8 cellular contexts compared by ENCODE assay signal in genomic region chr13:95643471-95643813, GRCh38. TPM values are rescaled to one million over a fixed set of nuclear protein-coding genes. Genes with fewer than 3 reads are reported as not detected.
DNase-seq lines count a peak whose midpoint lies in the region; ATAC-seq and TF ChIP-seq lines count a peak whose summit lies in the region.

No MANE protein-coding gene starts in this region.

- H3K4me1 Mint-ChIP-seq in activated B cell treated with CpG ODN at 0.5 μM for 24 hours: peaks cover 13% of the 10 kb centered on the region
- H3K4me1 Mint-ChIP-seq in stimulated activated effector memory CD8-positive, alpha-beta T cell treated with anti-CD3 and anti-CD28 coated beads, Interleukin-12 subunit alpha, Interleukin-12 subunit beta, amount 100 ng/mL, for 72 hours: no peaks in the 10 kb centered on the region

- H3K9me3 ChIP-seq in iPS DF 6.9 (ENCODE audit: control insufficient read depth, insufficient read depth, low read length): no peaks in the 10 kb centered on the region

- ATAC-seq in Right ventricle myocardium superior (ENCODE audit: poor library complexity): peak; percentile 3
- no peak for ATAC-seq in Right ventricle myocardium inferior
- no peak for ATAC-seq in activated B cell treated with CpG ODN at 0.5 μM for 24 hours (ENCODE audit: low read depth)
- ATAC-seq in stimulated activated effector memory CD8-positive, alpha-beta T cell treated with anti-CD3 and anti-CD28 coated beads, Interleukin-12 subunit alpha, Interleukin-12 subunit beta, amount 100 ng/mL, for 72 hours: no peak
- no peak for ATAC-seq in GM18505 (IDR thresholded peaks at IDR 0.05; ENCODE audit: unreplicated experiment)
- ATAC-seq in GM21786 (IDR thresholded peaks at IDR 0.05; ENCODE audit: unreplicated experiment): no peak

- H3K27ac Mint-ChIP-seq in activated B cell treated with CpG ODN at 0.5 μM for 24 hours: no peak overlapping the region
- H3K27ac Mint-ChIP-seq in stimulated activated effector memory CD8-positive, alpha-beta T cell treated with anti-CD3 and anti-CD28 coated beads, Interleukin-12 subunit alpha, Interleukin-12 subunit beta, amount 100 ng/mL, for 72 hours: no peak overlapping the region

- H3K36me3 Mint-ChIP-seq in activated B cell treated with CpG ODN at 0.5 μM for 24 hours (ENCODE audit: low read depth): no peaks in the 10 kb centered on the region
- no peaks in the 10 kb centered on the region for H3K36me3 Mint-ChIP-seq in stimulated activated effector memory CD8-positive, alpha-beta T cell treated with anti-CD3 and anti-CD28 coated beads, Interleukin-12 subunit alpha, Interleukin-12 subunit beta, amount 100 ng/mL, for 72 hours

- DNase-seq in Right ventricle myocardium superior (no peak), Right ventricle myocardium inferior (ENCODE audit: missing footprints) (no peak), activated B cell treated with CpG ODN at 0.5 μM for 24 hours (no peak), iPS DF 6.9 (ENCODE audit: low read depth, low spot score) (no peak), NOMO-1 treated with dmso at 0.1 percent for 144 hours (lab: John Stamatoyannopoulos, UW; ENCODE audit: unreplicated experiment) (no peak)
- no peak for DNase-seq in stimulated activated effector memory CD8-positive, alpha-beta T cell treated with anti-CD3 and anti-CD28 coated beads, Interleukin-12 subunit alpha, Interleukin-12 subunit beta, amount 100 ng/mL, for 72 hours (ENCODE audit: low spot score in 2 of 2)

- no peak overlapping the region for H3K27ac ChIP-seq in iPS DF 6.9 (ENCODE audit: low read length)

- intact Hi-C loops in Right ventricle myocardium superior (cut with DNase I): no loop called here
- intact Hi-C loops in Right ventricle myocardium inferior (cut with DNase I): no loop called here
- intact Hi-C loops in activated B cell treated with CpG ODN at 0.5 μM for 24 hours (cut with micrococcal nuclease): no loop called here

- peaks cover 41% of the 10 kb centered on the region for H3K27me3 Mint-ChIP-seq in activated B cell treated with CpG ODN at 0.5 μM for 24 hours

- no CpG with 5 or more reads among the region's 9 CpGs for WGBS in iPS DF 6.9 (ENCODE audit: insufficient coverage, insufficient read length)

- H3K4me3 Mint-ChIP-seq in activated B cell treated with CpG ODN at 0.5 μM for 24 hours: peak overlapping the region; percentile 59
- peak overlapping the region; percentile 29 for H3K4me3 Mint-ChIP-seq in stimulated activated effector memory CD8-positive, alpha-beta T cell treated with anti-CD3 and anti-CD28 coated beads, Interleukin-12 subunit alpha, Interleukin-12 subunit beta, amount 100 ng/mL, for 72 hours

- no peak for TF ChIP-seq POLR2A in GM18505 (IDR thresholded peaks at IDR 0.05; ENCODE audit: borderline replicate concordance, extremely low read depth, insufficient read depth, insufficient read length)

- CTCF ChIA-PET in activated B cell treated with CpG ODN at 0.5 μM for 24 hours (lab: Charles Lee): no interaction called here

- no peaks in the 10 kb centered on the region; the same call in 1 of the 2 replicates for H3K27me3 ChIP-seq in iPS DF 6.9 (ENCODE audit: control insufficient read depth, insufficient read depth, low read length)

- H3K4me3 ChIP-seq in iPS DF 6.9 (ENCODE audit: low read length): peak overlapping the region; percentile 30; the same call in 1 of the 2 replicates

- TF ChIP-seq CTCF in activated B cell treated with CpG ODN at 0.5 μM for 24 hours (IDR thresholded peaks at IDR 0.05): no peak

- H3K4me1 ChIP-seq in iPS DF 6.9 (ENCODE audit: control insufficient read depth, insufficient read depth, low read length): no peaks in the 10 kb centered on the region; the same call in 1 of the 2 replicates

- H3K36me3 ChIP-seq in iPS DF 6.9 (ENCODE audit: control insufficient read depth, insufficient read depth, low read length): no peaks in the 10 kb centered on the region

- H3K9me3 Mint-ChIP-seq in activated B cell treated with CpG ODN at 0.5 μM for 24 hours: no peaks in the 10 kb centered on the region
- no peaks in the 10 kb centered on the region for H3K9me3 Mint-ChIP-seq in stimulated activated effector memory CD8-positive, alpha-beta T cell treated with anti-CD3 and anti-CD28 coated beads, Interleukin-12 subunit alpha, Interleukin-12 subunit beta, amount 100 ng/mL, for 72 hours

- POLR2A ChIA-PET in activated B cell treated with CpG ODN at 0.5 μM for 24 hours (lab: Charles Lee): no interaction called here

RNA-seq across cellular contexts. Expression of gene DZIP1, which starts 1.1 kb away (rescaled TPM):
- total RNA-seq in Right ventricle myocardium superior (3.9 TPM), Right ventricle myocardium inferior (4.7 TPM), activated B cell treated with CpG ODN at 0.5 μM for 24 hours (not detected in 2 replicates)

RNA-seq across cellular contexts. Expression of gene DNAJC3, which starts 33.5 kb away (rescaled TPM):
- 26.2 TPM for total RNA-seq in Right ventricle myocardium superior
- 30.0 TPM for total RNA-seq in Right ventricle myocardium inferior
- 14.7 and 17.4 TPM in 2 replicates for total RNA-seq in activated B cell treated with CpG ODN at 0.5 μM for 24 hours
